In the genomic region with DNA sequence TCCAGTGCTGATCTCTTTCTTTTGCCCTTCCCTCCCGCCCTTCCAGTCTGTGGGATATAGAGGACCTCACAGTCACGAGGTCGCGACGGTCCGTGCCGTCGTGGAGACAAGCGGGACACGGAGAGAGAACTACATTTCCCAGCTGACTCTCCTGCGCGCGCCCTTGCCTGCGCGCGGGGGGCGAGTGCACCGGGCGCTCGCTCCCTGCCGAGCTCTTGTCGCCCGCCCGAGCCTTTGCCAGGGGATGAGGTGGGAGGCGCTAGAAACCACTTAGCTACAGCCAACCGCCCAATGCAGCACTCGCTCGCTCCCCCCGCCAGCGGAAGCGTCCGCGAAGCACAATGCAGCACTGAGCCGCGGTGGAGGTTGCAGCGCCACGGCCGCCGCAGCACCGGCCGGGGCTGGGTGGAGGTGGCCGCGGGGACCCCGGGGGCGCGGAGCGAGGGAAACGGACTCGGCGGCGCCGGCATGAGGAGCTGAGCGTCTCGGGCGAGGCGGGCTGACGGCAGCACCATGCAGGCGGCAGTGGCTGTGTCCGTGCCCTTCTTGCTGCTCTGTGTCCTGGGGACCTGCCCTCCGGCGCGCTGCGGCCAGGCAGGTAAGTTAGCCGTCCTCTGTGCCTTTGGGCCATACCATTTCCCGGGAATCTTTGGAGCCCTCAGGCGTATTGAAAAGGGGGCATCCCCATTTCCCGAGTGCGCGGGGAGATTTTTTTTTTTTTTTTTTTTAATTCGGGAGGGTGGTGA, we compare ENCODE assay signal across 1 cellular context.
TF ChIP-seq lines count a peak whose summit lies in the region.

A gene with protein sequence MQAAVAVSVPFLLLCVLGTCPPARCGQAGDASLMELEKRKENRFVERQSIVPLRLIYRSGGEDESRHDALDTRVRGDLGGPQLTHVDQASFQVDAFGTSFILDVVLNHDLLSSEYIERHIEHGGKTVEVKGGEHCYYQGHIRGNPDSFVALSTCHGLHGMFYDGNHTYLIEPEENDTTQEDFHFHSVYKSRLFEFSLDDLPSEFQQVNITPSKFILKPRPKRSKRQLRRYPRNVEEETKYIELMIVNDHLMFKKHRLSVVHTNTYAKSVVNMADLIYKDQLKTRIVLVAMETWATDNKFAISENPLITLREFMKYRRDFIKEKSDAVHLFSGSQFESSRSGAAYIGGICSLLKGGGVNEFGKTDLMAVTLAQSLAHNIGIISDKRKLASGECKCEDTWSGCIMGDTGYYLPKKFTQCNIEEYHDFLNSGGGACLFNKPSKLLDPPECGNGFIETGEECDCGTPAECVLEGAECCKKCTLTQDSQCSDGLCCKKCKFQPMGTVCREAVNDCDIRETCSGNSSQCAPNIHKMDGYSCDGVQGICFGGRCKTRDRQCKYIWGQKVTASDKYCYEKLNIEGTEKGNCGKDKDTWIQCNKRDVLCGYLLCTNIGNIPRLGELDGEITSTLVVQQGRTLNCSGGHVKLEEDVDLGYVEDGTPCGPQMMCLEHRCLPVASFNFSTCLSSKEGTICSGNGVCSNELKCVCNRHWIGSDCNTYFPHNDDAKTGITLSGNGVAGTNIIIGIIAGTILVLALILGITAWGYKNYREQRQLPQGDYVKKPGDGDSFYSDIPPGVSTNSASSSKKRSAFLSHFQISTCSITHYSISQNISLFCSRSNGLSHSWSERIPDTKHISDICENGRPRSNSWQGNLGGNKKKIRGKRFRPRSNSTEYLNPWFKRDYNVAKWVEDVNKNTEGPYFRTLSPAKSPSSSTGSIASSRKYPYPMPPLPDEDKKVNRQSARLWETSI (plus strand): TSS at position 299 of the 746 bp plus-strand sequence. CDS start 215 bp downstream, at position 514.

TF ChIP-seq in GM12878, 131 proteins besides CTCF, POLR2A, EP300 and RAD21 (continues in another document):
- TF ChIP-seq, protein P1, sequence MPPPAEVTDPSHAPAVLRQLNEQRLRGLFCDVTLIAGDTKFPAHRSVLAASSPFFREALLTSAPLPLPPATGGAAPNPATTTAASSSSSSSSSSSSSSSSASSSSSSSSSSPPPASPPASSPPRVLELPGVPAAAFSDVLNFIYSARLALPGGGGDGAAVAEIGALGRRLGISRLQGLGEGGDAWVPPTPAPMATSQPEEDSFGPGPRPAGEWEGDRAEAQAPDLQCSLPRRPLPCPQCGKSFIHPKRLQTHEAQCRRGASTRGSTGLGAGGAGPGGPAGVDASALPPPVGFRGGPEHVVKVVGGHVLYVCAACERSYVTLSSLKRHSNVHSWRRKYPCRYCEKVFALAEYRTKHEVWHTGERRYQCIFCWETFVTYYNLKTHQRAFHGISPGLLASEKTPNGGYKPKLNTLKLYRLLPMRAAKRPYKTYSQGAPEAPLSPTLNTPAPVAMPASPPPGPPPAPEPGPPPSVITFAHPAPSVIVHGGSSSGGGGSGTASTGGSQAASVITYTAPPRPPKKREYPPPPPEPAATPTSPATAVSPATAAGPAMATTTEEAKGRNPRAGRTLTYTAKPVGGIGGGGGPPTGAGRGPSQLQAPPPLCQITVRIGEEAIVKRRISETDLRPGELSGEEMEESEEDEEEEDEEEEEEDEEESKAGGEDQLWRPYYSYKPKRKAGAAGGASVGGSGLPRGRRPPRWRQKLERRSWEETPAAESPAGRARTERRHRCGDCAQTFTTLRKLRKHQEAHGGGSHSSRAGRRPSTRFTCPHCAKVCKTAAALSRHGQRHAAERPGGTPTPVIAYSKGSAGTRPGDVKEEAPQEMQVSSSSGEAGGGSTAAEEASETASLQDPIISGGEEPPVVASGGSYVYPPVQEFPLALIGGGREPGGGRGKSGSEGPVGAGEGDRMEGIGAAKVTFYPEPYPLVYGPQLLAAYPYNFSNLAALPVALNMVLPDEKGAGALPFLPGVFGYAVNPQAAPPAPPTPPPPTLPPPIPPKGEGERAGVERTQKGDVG (CRISPR knock-in tag; IDR thresholded peaks at IDR 0.05), result no peak
- TF ChIP-seq POLR2AphosphoS2 (IDR thresholded peaks at IDR 0.05; ENCODE audit: low read depth, low read length) (peak; percentile 62; the same call in 1 of the 2 replicates), MTA3 (IDR thresholded peaks at IDR 0.05; ENCODE audit: borderline replicate concordance, low read length) (no peak), POU2F2 (IDR thresholded peaks at IDR 0.05; ENCODE audit: borderline replicate concordance, low read depth, low read length) (no peak; the same call in 2 of the 3 replicates), MYB (IDR thresholded peaks at IDR 0.05; ENCODE audit: borderline replicate concordance, low read depth, low read length) (no peak), TAF1 (IDR thresholded peaks at IDR 0.05; ENCODE audit: borderline replicate concordance, low read depth, low read length) (peak; percentile 87), RFX5 (IDR thresholded peaks at IDR 0.05; ENCODE audit: low read depth, low read length) (no peak; the same call in 1 of the 2 replicates), ASH2L (IDR thresholded peaks at IDR 0.05; ENCODE audit: borderline replicate concordance, low read depth) (peak; percentile 75; the same call in 1 of the 2 replicates), BCL11A (IDR thresholded peaks at IDR 0.05; ENCODE audit: low read depth, low read length) (0 out of 2 replicates have a peak, but pooled peaks have one; percentile 9), TARDBP (IDR thresholded peaks at IDR 0.05; ENCODE audit: borderline replicate concordance) (peak; percentile 79; the same call in 1 of the 2 replicates), ZNF217 (IDR thresholded peaks at IDR 0.05) (peak; percentile 65; the same call in 1 of the 2 replicates), SRF (IDR thresholded peaks at IDR 0.05; ENCODE audit: low read depth in 2 of 2, low read length in 2 of 2) (peak in 1 of 2 experiments; percentile 35; a peak in 1 of 4 replicates), CBX5 (IDR thresholded peaks at IDR 0.05; ENCODE audit: low read depth) (peak; percentile 96), ZNF622 (IDR thresholded peaks at IDR 0.05) (no peak), CHD1 (IDR thresholded peaks at IDR 0.05; ENCODE audit: low read depth, low read length) (no peak), ETV6 (conservative IDR thresholded peaks at IDR 0.05 in 1 of 2, IDR thresholded peaks at IDR 0.05 in 1 of 2; ENCODE audit: borderline replicate concordance in 1 of 2, low read depth in 1 of 2) (0 out of 4 replicates have a peak, but pooled peaks of 1 of the 2 experiments have one; percentile 9), SREBF2 (IDR thresholded peaks at IDR 0.05; ENCODE audit: low read length) (no peak), NRF1 (conservative IDR thresholded peaks at IDR 0.05; ENCODE audit: low read depth, low read length) (peak; percentile 46), PML (IDR thresholded peaks at IDR 0.05; ENCODE audit: low read length) (peak; percentile 80; the same call in 1 of the 2 replicates), RB1 (IDR thresholded peaks at IDR 0.05; ENCODE audit: borderline replicate concordance) (peak; percentile 67; the same call in 1 of the 2 replicates), TCF3 (IDR thresholded peaks at IDR 0.05; ENCODE audit: borderline replicate concordance, insufficient read depth, low read depth, low read length) (peak; percentile 39; the same call in 1 of the 2 replicates), ESRRA (IDR thresholded peaks at IDR 0.05; ENCODE audit: low read length) (peak; percentile 49; the same call in 1 of the 2 replicates), MEF2B (IDR thresholded peaks at IDR 0.05; ENCODE audit: partially characterized antibody, poor library complexity, severe bottlenecking) (peak; percentile 41)
- TF ChIP-seq, protein P2, sequence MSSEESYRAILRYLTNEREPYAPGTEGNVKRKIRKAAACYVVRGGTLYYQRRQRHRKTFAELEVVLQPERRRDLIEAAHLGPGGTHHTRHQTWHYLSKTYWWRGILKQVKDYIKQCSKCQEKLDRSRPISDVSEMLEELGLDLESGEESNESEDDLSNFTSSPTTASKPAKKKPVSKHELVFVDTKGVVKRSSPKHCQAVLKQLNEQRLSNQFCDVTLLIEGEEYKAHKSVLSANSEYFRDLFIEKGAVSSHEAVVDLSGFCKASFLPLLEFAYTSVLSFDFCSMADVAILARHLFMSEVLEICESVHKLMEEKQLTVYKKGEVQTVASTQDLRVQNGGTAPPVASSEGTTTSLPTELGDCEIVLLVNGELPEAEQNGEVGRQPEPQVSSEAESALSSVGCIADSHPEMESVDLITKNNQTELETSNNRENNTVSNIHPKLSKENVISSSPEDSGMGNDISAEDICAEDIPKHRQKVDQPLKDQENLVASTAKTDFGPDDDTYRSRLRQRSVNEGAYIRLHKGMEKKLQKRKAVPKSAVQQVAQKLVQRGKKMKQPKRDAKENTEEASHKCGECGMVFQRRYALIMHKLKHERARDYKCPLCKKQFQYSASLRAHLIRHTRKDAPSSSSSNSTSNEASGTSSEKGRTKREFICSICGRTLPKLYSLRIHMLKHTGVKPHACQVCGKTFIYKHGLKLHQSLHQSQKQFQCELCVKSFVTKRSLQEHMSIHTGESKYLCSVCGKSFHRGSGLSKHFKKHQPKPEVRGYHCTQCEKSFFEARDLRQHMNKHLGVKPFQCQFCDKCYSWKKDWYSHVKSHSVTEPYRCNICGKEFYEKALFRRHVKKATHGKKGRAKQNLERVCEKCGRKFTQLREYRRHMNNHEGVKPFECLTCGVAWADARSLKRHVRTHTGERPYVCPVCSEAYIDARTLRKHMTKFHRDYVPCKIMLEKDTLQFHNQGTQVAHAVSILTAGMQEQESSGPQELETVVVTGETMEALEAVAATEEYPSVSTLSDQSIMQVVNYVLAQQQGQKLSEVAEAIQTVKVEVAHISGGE (CRISPR knock-in tag; IDR thresholded peaks at IDR 0.05), result no peak
- TF ChIP-seq, protein P3, sequence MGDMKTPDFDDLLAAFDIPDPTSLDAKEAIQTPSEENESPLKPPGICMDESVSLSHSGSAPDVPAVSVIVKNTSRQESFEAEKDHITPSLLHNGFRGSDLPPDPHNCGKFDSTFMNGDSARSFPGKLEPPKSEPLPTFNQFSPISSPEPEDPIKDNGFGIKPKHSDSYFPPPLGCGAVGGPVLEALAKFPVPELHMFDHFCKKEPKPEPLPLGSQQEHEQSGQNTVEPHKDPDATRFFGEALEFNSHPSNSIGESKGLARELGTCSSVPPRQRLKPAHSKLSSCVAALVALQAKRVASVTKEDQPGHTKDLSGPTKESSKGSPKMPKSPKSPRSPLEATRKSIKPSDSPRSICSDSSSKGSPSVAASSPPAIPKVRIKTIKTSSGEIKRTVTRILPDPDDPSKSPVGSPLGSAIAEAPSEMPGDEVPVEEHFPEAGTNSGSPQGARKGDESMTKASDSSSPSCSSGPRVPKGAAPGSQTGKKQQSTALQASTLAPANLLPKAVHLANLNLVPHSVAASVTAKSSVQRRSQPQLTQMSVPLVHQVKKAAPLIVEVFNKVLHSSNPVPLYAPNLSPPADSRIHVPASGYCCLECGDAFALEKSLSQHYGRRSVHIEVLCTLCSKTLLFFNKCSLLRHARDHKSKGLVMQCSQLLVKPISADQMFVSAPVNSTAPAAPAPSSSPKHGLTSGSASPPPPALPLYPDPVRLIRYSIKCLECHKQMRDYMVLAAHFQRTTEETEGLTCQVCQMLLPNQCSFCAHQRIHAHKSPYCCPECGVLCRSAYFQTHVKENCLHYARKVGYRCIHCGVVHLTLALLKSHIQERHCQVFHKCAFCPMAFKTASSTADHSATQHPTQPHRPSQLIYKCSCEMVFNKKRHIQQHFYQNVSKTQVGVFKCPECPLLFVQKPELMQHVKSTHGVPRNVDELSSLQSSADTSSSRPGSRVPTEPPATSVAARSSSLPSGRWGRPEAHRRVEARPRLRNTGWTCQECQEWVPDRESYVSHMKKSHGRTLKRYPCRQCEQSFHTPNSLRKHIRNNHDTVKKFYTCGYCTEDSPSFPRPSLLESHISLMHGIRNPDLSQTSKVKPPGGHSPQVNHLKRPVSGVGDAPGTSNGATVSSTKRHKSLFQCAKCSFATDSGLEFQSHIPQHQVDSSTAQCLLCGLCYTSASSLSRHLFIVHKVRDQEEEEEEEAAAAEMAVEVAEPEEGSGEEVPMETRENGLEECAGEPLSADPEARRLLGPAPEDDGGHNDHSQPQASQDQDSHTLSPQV (IDR thresholded peaks at IDR 0.05), result no peak
- TF ChIP-seq, protein P4, sequence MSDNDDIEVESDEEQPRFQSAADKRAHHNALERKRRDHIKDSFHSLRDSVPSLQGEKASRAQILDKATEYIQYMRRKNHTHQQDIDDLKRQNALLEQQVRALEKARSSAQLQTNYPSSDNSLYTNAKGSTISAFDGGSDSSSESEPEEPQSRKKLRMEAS (IDR thresholded peaks at IDR 0.05; ENCODE audit: low read depth, low read length), result peak; percentile 41; the same call in 1 of the 2 replicates
- TF ChIP-seq, protein P5, sequence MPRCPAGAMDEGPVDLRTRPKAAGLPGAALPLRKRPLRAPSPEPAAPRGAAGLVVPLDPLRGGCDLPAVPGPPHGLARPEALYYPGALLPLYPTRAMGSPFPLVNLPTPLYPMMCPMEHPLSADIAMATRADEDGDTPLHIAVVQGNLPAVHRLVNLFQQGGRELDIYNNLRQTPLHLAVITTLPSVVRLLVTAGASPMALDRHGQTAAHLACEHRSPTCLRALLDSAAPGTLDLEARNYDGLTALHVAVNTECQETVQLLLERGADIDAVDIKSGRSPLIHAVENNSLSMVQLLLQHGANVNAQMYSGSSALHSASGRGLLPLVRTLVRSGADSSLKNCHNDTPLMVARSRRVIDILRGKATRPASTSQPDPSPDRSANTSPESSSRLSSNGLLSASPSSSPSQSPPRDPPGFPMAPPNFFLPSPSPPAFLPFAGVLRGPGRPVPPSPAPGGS (IDR thresholded peaks at IDR 0.05; ENCODE audit: borderline replicate concordance, insufficient read depth, low read depth, low read length, poor library complexity, severe bottlenecking), result no peak
- TF ChIP-seq, protein P6, sequence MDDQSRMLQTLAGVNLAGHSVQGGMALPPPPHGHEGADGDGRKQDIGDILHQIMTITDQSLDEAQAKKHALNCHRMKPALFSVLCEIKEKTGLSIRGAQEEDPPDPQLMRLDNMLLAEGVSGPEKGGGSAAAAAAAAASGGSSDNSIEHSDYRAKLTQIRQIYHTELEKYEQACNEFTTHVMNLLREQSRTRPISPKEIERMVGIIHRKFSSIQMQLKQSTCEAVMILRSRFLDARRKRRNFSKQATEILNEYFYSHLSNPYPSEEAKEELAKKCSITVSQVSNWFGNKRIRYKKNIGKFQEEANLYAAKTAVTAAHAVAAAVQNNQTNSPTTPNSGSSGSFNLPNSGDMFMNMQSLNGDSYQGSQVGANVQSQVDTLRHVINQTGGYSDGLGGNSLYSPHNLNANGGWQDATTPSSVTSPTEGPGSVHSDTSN (IDR thresholded peaks at IDR 0.05; ENCODE audit: insufficient replicate concordance, low read depth, low read length), result no peak
- TF ChIP-seq, protein P7, sequence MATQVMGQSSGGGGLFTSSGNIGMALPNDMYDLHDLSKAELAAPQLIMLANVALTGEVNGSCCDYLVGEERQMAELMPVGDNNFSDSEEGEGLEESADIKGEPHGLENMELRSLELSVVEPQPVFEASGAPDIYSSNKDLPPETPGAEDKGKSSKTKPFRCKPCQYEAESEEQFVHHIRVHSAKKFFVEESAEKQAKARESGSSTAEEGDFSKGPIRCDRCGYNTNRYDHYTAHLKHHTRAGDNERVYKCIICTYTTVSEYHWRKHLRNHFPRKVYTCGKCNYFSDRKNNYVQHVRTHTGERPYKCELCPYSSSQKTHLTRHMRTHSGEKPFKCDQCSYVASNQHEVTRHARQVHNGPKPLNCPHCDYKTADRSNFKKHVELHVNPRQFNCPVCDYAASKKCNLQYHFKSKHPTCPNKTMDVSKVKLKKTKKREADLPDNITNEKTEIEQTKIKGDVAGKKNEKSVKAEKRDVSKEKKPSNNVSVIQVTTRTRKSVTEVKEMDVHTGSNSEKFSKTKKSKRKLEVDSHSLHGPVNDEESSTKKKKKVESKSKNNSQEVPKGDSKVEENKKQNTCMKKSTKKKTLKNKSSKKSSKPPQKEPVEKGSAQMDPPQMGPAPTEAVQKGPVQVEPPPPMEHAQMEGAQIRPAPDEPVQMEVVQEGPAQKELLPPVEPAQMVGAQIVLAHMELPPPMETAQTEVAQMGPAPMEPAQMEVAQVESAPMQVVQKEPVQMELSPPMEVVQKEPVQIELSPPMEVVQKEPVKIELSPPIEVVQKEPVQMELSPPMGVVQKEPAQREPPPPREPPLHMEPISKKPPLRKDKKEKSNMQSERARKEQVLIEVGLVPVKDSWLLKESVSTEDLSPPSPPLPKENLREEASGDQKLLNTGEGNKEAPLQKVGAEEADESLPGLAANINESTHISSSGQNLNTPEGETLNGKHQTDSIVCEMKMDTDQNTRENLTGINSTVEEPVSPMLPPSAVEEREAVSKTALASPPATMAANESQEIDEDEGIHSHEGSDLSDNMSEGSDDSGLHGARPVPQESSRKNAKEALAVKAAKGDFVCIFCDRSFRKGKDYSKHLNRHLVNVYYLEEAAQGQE (IDR thresholded peaks at IDR 0.05; ENCODE audit: low read depth, low read length), result no peak
